ENCODE assay signal across 8 cellular contexts in genomic region chr1:145961109-145961424, GRCh38. TPM values are rescaled to one million over a fixed set of nuclear protein-coding genes. Genes with fewer than 3 reads are reported as not detected.
DNase-seq lines count a peak whose midpoint lies in the region; ATAC-seq and TF ChIP-seq lines count a peak whose summit lies in the region.

No MANE protein-coding gene starts in this region.

- H3K36me3 Mint-ChIP-seq in T-helper 1 cell treated with Interleukin-12 subunit alpha and Interleukin-12 subunit beta and Interleukin-4 antibody, amounts not matched to agents 30 μg/mL and 1 μg/mL, for 36 hours (ENCODE audit: low read depth): peaks cover 2% of the 10 kb centered on the region

- H3K4me3 Mint-ChIP-seq in T-helper 1 cell treated with Interleukin-12 subunit alpha and Interleukin-12 subunit beta and Interleukin-4 antibody, amounts not matched to agents 30 μg/mL and 1 μg/mL, for 36 hours: peak overlapping the region; percentile 95

- no peaks in the 10 kb centered on the region for H3K9me3 Mint-ChIP-seq in T-helper 1 cell treated with Interleukin-12 subunit alpha and Interleukin-12 subunit beta and Interleukin-4 antibody, amounts not matched to agents 30 μg/mL and 1 μg/mL, for 36 hours

- ATAC-seq in HG03457 (IDR thresholded peaks at IDR 0.05; ENCODE audit: unreplicated experiment) (no peak), HG02623 (IDR thresholded peaks at IDR 0.05; ENCODE audit: unreplicated experiment) (no peak)

- H3K27me3 ChIP-seq in adrenal gland: no peaks in the 10 kb centered on the region
- no peaks in the 10 kb centered on the region for H3K27me3 ChIP-seq in layer of hippocampus (ENCODE audit: control insufficient read depth, insufficient read depth, low read length)

- no peaks in the 10 kb centered on the region for H3K36me3 ChIP-seq in adrenal gland (replicated peaks in 1 of 2)

- no peak for TF ChIP-seq CTCF in adrenal gland (IDR thresholded peaks at IDR 0.05)

- WGBS in adrenal gland, 4 donors: 1 to 4% (median 2%) methylated on average over 11 to 22 of the region's 22 CpGs; no CpG with 5 or more reads in 1 of the 4 donors

- peaks cover 60% of the 10 kb centered on the region for H3K4me1 Mint-ChIP-seq in T-helper 1 cell treated with Interleukin-12 subunit alpha and Interleukin-12 subunit beta and Interleukin-4 antibody, amounts not matched to agents 30 μg/mL and 1 μg/mL, for 36 hours (ENCODE audit: low read depth)

- DNase-seq in T-helper 1 cell (no peak), adrenal gland (peak in 2 of 7 donors; percentile 16 to 43), substantia nigra (lab: John Stamatoyannopoulos, UW) (no peak), OCI-M1 (lab: John Stamatoyannopoulos, UW) (no peak)

- peak overlapping the region; percentile 7 to 63 (median 40) for H3K4me3 ChIP-seq in adrenal gland

- peaks cover 35 to 60% of the 10 kb centered on the region in 2 donors for H3K4me1 ChIP-seq in adrenal gland (replicated peaks in 1 of 2)

- intact Hi-C loops in adrenal gland (cut with DNase I): loop anchor here in 1 of 2 donors (10.0 kb wide), 1 partner anchor 74 kb away; no protein-coding TSS in a partner anchor

- H3K27ac ChIP-seq in adrenal gland: peak overlapping the region in 4 of 5 donors; percentile 62 to 99 (median 80)
- H3K27ac ChIP-seq in layer of hippocampus (ENCODE audit: low read depth, low read length): peak overlapping the region; percentile 91
- peak overlapping the region; percentile 81 for H3K27ac ChIP-seq in substantia nigra (ENCODE audit: low read depth, low read length, poor library complexity, severe bottlenecking)

- no peaks in the 10 kb centered on the region for H3K9me3 ChIP-seq in adrenal gland (replicated peaks in 1 of 3)

- no peak for TF ChIP-seq POLR2A in adrenal gland (IDR thresholded peaks at IDR 0.05)

- H3K27me3 Mint-ChIP-seq in T-helper 1 cell treated with Interleukin-12 subunit alpha and Interleukin-12 subunit beta and Interleukin-4 antibody, amounts not matched to agents 30 μg/mL and 1 μg/mL, for 36 hours (ENCODE audit: low read depth): peaks cover 6% of the 10 kb centered on the region

- H3K27ac Mint-ChIP-seq in T-helper 1 cell treated with Interleukin-12 subunit alpha and Interleukin-12 subunit beta and Interleukin-4 antibody, amounts not matched to agents 30 μg/mL and 1 μg/mL, for 36 hours: no peak overlapping the region

RNA-seq across cellular contexts. Expression of gene LIX1L, which starts 3.2 kb away (rescaled TPM):
- 10 to 100 TPM; 31.5 to 61.2 (median 45.3) TPM for total RNA-seq in adrenal gland
- 10 to 100 TPM in 2 of 3 donors, 1 to 10 TPM in 1; 9.6 to 27.5 (median 10.4) TPM for polyA plus RNA-seq in adrenal gland

RNA-seq across cellular contexts. Expression of gene ANKRD34A, which starts 3.3 kb away (rescaled TPM):
- total RNA-seq in adrenal gland: 1 to 10 TPM in 4 of 8 donors, under 1 TPM in 4; 0.24 to 2.5 (median 1.0) TPM
- 1 to 10 TPM in 2 of 3 donors, under 1 TPM in 1; 0.59 to 1.0 (median 1.0) TPM for polyA plus RNA-seq in adrenal gland

RNA-seq across cellular contexts. Expression of gene POLR3GL, which starts 3.4 kb away (rescaled TPM):
- 10 to 100 TPM; 18.4 to 35.2 (median 29.4) TPM for total RNA-seq in adrenal gland
- polyA plus RNA-seq in adrenal gland: 10 to 100 TPM; 36.0 to 48.7 (median 44.9) TPM

RNA-seq across cellular contexts. Expression of gene RBM8A, which starts 33.8 kb away (rescaled TPM):
- 100 to 1,000 TPM in 5 of 8 donors, 10 to 100 TPM in 3; 68.9 to 171 (median 111) TPM for total RNA-seq in adrenal gland
- 100 to 1,000 TPM in 2 of 3 donors, 10 to 100 TPM in 1; 61.5 to 223 (median 102) TPM for polyA plus RNA-seq in adrenal gland

RNA-seq across cellular contexts. Expression of gene TXNIP, which starts 35.3 kb away (rescaled TPM):
- total RNA-seq in adrenal gland: 1,000 to 10,000 TPM in 4 of 8 donors, 100 to 1,000 TPM in 4; 202 to 2,069 (median 1,016) TPM
- 100 to 1,000 TPM; 231 to 486 (median 342) TPM for polyA plus RNA-seq in adrenal gland
